17 cellular contexts compared by ENCODE assay signal in genomic region chr1:59070607-59071006, GRCh38.
DNase-seq lines count a peak whose midpoint lies in the region; ATAC-seq and TF ChIP-seq lines count a peak whose summit lies in the region.
"Had no signal": no experiment of that assay in that cellular context is flagged by ENCODE, and none has a peak within 500 bp of the region (broad histone marks: within the 10 kb centered on the region; RNA-seq: fewer than 3 reads in every experiment).

No MANE protein-coding gene starts in this region.

- no peak overlapping the region for H2BK120ac ChIP-seq in mesenchymal stem cell (ENCODE audit: low read depth, low read length)

- H3K79me1 ChIP-seq in mesenchymal stem cell (replicated peaks; ENCODE audit: low read length, poor library complexity, severe bottlenecking), result no peaks in the 10 kb centered on the region

- CTCF ChIA-PET in CD8-positive, alpha-beta T cell (lab: Charles Lee), result interaction anchor here (0.9 to 3.3 kb wide), 5 partner anchors 8 to 302 kb away, joined by 3 to 12 read pairs (median 4); no protein-coding TSS in a partner anchor

- H4K91ac ChIP-seq in mesenchymal stem cell (ENCODE audit: low read length), result no peak overlapping the region

- no peak overlapping the region for H2AK5ac ChIP-seq in mesenchymal stem cell (ENCODE audit: low read length, severe bottlenecking)

- H3K4me3 ChIP-seq in CD8-positive, alpha-beta T cell (ENCODE audit: low read depth, low read length), result no peak overlapping the region
- H3K4me3 ChIP-seq in HL-60 (replicated peaks; ENCODE audit: insufficient read depth, low read length) (no peak overlapping the region), mesenchymal stem cell (ENCODE audit: insufficient read depth in 1 of 2, low read depth in 1 of 2, low read length in 2 of 2) (no peak overlapping the region)
- H3K4me3 ChIP-seq: lung, Peyer's patch, suprapubic skin had no signal

- no peaks in the 10 kb centered on the region for H3K27me3 ChIP-seq in CD8-positive, alpha-beta T cell (ENCODE audit: insufficient read depth, low read length)
- H3K27me3 ChIP-seq in HL-60 (ENCODE audit: insufficient read depth, poor library complexity, severe bottlenecking) (no peaks in the 10 kb centered on the region), mesenchymal stem cell (ENCODE audit: control insufficient read depth in 1 of 2, insufficient read depth in 1 of 2, low read length in 2 of 2) (no peaks in the 10 kb centered on the region)
- H3K27me3 ChIP-seq: foreskin keratinocyte, Peyer's patch, suprapubic skin had no signal

- intact Hi-C loops in CD8-positive, alpha-beta T cell (cut with DNase I, micrococcal nuclease), result loop anchor here in 1 of 2 experiments (5.0 kb wide), 1 partner anchor 128 kb away; no protein-coding TSS in a partner anchor

- ATAC-seq in CD8-positive, alpha-beta T cell, result no peak
- ATAC-seq in HG03439 (IDR thresholded peaks at IDR 0.05; ENCODE audit: unreplicated experiment), result no peak
- ATAC-seq in HG03039 (IDR thresholded peaks at IDR 0.05; ENCODE audit: unreplicated experiment), result no peak
- ATAC-seq: foreskin keratinocyte had no signal

- H2BK12ac ChIP-seq in mesenchymal stem cell (ENCODE audit: low read length in 2 of 2), result peak overlapping the region in 1 of 2 experiments; percentile 60

- H3K36me3 ChIP-seq in CD8-positive, alpha-beta T cell (ENCODE audit: insufficient read depth, low read length), result no peaks in the 10 kb centered on the region
- peaks cover 0 to 3% of the 10 kb centered on the region in 2 experiments for H3K36me3 ChIP-seq in mesenchymal stem cell (ENCODE audit: control insufficient read depth in 1 of 2, insufficient read depth in 2 of 2, low read depth in 1 of 2, low read length in 2 of 2)
- H3K36me3 ChIP-seq: Peyer's patch, suprapubic skin had no signal

- H3K23ac ChIP-seq in mesenchymal stem cell (ENCODE audit: low read length in 2 of 2), result no peak overlapping the region

- H3K27me3 Mint-ChIP-seq in CD8-positive, alpha-beta T cell (ENCODE audit: low read depth), result no peaks in the 10 kb centered on the region
- no peaks in the 10 kb centered on the region for H3K27me3 Mint-ChIP-seq in activated naive CD8-positive, alpha-beta T cell

- H3K4me2 ChIP-seq in mesenchymal stem cell (ENCODE audit: low read length, poor library complexity, severe bottlenecking), result no peak overlapping the region

- peak overlapping the region; percentile 92 for H3K27ac Mint-ChIP-seq in CD8-positive, alpha-beta T cell
- peak overlapping the region; percentile 64 for H3K27ac Mint-ChIP-seq in activated naive CD8-positive, alpha-beta T cell
- H3K27ac Mint-ChIP-seq: nephron progenitor cell had no signal

- H2BK5ac ChIP-seq in mesenchymal stem cell (ENCODE audit: low read depth, low read length, poor library complexity, severe bottlenecking), result no peak overlapping the region

- no peak overlapping the region for H3K9ac ChIP-seq in mesenchymal stem cell (ENCODE audit: low read length)

- no peak for DNase-seq in CD8-positive, alpha-beta T cell
- DNase-seq in HL-60 (ENCODE audit: low read depth in 1 of 2, low spot score in 1 of 2), result no peak
- DNase-seq in mesenchymal stem cell, result peak; percentile 68
- DNase-seq in activated gamma-delta T cell treated with Interleukin-2 at 50 U/mL for 16 hours, result no peak
- DNase-seq: amniotic stem cell, cerebellar nuclear complex, foreskin keratinocyte, NCI-H524 treated with DMSO at 0.1 percent for 48 hours, nephron progenitor cell, retina had no signal

- H3K27ac ChIP-seq in CD8-positive, alpha-beta T cell (ENCODE audit: low read depth, low read length), result no peak overlapping the region
- H3K27ac ChIP-seq in HL-60 (replicated peaks) (peak overlapping the region; percentile 75), mesenchymal stem cell (ENCODE audit: low read length, poor library complexity, severe bottlenecking) (no peak overlapping the region)
- H3K27ac ChIP-seq: foreskin keratinocyte, suprapubic skin had no signal

- no peak overlapping the region for H2BK15ac ChIP-seq in mesenchymal stem cell (ENCODE audit: low read depth, poor library complexity, severe bottlenecking)

- no peak overlapping the region for H3K18ac ChIP-seq in mesenchymal stem cell (ENCODE audit: low read depth in 1 of 2, low read length in 2 of 2)

- H3K9me3 Mint-ChIP-seq in CD8-positive, alpha-beta T cell, result no peaks in the 10 kb centered on the region
- H3K9me3 Mint-ChIP-seq in activated naive CD8-positive, alpha-beta T cell (ENCODE audit: low read depth), result no peaks in the 10 kb centered on the region
- H3K9me3 Mint-ChIP-seq: nephron progenitor cell had no signal

- H4K8ac ChIP-seq in mesenchymal stem cell (ENCODE audit: low read length), result no peak overlapping the region

- peaks cover 27% of the 10 kb centered on the region for H3K4me1 ChIP-seq in CD8-positive, alpha-beta T cell (ENCODE audit: insufficient read depth, low read length)
- H3K4me1 ChIP-seq in mesenchymal stem cell (ENCODE audit: control insufficient read depth, insufficient read depth, low read depth, low read length), result peaks cover 12% of the 10 kb centered on the region

- H3K14ac ChIP-seq in mesenchymal stem cell (ENCODE audit: low read length in 2 of 2), result no peak overlapping the region

- H3K36me3 Mint-ChIP-seq in CD8-positive, alpha-beta T cell, result no peaks in the 10 kb centered on the region
- H3K36me3 Mint-ChIP-seq in activated naive CD8-positive, alpha-beta T cell, result no peaks in the 10 kb centered on the region
- H3K36me3 Mint-ChIP-seq: CD14-positive monocyte had no signal

- peaks cover 28% of the 10 kb centered on the region for H3K4me1 Mint-ChIP-seq in CD8-positive, alpha-beta T cell (ENCODE audit: low read depth)
- peaks cover 26% of the 10 kb centered on the region for H3K4me1 Mint-ChIP-seq in activated naive CD8-positive, alpha-beta T cell (ENCODE audit: low read depth)

- H3K9me3 ChIP-seq in CD8-positive, alpha-beta T cell (ENCODE audit: low read length), result no peaks in the 10 kb centered on the region
- no peaks in the 10 kb centered on the region for H3K9me3 ChIP-seq in mesenchymal stem cell (ENCODE audit: control insufficient read depth, low read length)
- H3K9me3 ChIP-seq: Peyer's patch, suprapubic skin had no signal

- no peak overlapping the region for H2AFZ ChIP-seq in mesenchymal stem cell (ENCODE audit: low read depth, low read length)

- POLR2A ChIA-PET in CD8-positive, alpha-beta T cell (lab: Charles Lee), result interaction anchor here (0.7 to 1.9 kb wide), 5 partner anchors 8 to 287 kb away, joined by 3 to 5 read pairs (median 4); partner anchors contain the start of gene JUN

- no peak for TF ChIP-seq CTCF in CD8-positive, alpha-beta T cell (IDR thresholded peaks at IDR 0.05)
- TF ChIP-seq CTCF in HL-60 (IDR thresholded peaks at IDR 0.05; ENCODE audit: insufficient read depth, low read length), result no peak

- peak overlapping the region; percentile 68 for H3K4me3 Mint-ChIP-seq in CD8-positive, alpha-beta T cell
- H3K4me3 Mint-ChIP-seq in activated naive CD8-positive, alpha-beta T cell, result peak overlapping the region; percentile 23
- H3K4me3 Mint-ChIP-seq: nephron progenitor cell had no signal

- H3K4ac ChIP-seq in mesenchymal stem cell (ENCODE audit: low read depth in 1 of 2, low read length in 2 of 2), result peak overlapping the region in 1 of 2 experiments; percentile 18
